Comparison of ENCODE assay signal across 8 cellular contexts in genomic region chr1:28236656-28237331, GRCh38. TPM values are rescaled to one million over a fixed set of nuclear protein-coding genes. Genes with fewer than 3 reads are reported as not detected.
DNase-seq lines count a peak whose midpoint lies in the region; ATAC-seq and TF ChIP-seq lines count a peak whose summit lies in the region.

No MANE protein-coding gene starts in this region.

- peaks cover 5 to 29% (median 10%) of the 10 kb centered on the region in 4 donors for H3K4me1 Mint-ChIP-seq in CD4-positive, CD25-positive, alpha-beta regulatory T cell

- no peak overlapping the region for H2AFZ ChIP-seq in neuron (ENCODE audit: low read depth, low read length)

- no peak overlapping the region for H3K4me3 Mint-ChIP-seq in CD4-positive, CD25-positive, alpha-beta regulatory T cell

- TF ChIP-seq CTCF in epithelial cell of proximal tubule (conservative IDR thresholded peaks at IDR 0.05; ENCODE audit: low read depth, low read length), result no peak

- ATAC-seq in CD4-positive, CD25-positive, alpha-beta regulatory T cell (ENCODE audit: low read depth in 2 of 2), result no peak
- ATAC-seq in HG02759 (IDR thresholded peaks at IDR 0.05; ENCODE audit: unreplicated experiment), result no peak
- no peak for ATAC-seq in HG02588 (IDR thresholded peaks at IDR 0.05; ENCODE audit: unreplicated experiment)

- H3K4me1 ChIP-seq in CD4-positive, CD25-positive, alpha-beta regulatory T cell (ENCODE audit: control insufficient read depth, insufficient read depth, low read length, poor library complexity, severe bottlenecking), result peaks cover 37% of the 10 kb centered on the region
- peaks cover 17% of the 10 kb centered on the region for H3K4me1 ChIP-seq in neuron (ENCODE audit: insufficient read depth, low read length)

- H3K27me3 Mint-ChIP-seq in CD4-positive, CD25-positive, alpha-beta regulatory T cell, result no peaks in the 10 kb centered on the region

- no peaks in the 10 kb centered on the region for H3K9me3 Mint-ChIP-seq in CD4-positive, CD25-positive, alpha-beta regulatory T cell

- peak overlapping the region; percentile 84 for H3K4me3 ChIP-seq in CD4-positive, CD25-positive, alpha-beta regulatory T cell (ENCODE audit: low read depth, low read length)
- H3K4me3 ChIP-seq in epithelial cell of proximal tubule (ENCODE audit: low read depth, low read length) (peak overlapping the region; percentile 99), neuron (ENCODE audit: low read length) (peak overlapping the region; percentile 62)

- peaks cover 8% of the 10 kb centered on the region for H3K36me3 Mint-ChIP-seq in CD4-positive, CD25-positive, alpha-beta regulatory T cell

- H3K27me3 ChIP-seq in CD4-positive, CD25-positive, alpha-beta regulatory T cell (ENCODE audit: control insufficient read depth, insufficient read depth, low read length), result no peaks in the 10 kb centered on the region
- H3K27me3 ChIP-seq in neuron (ENCODE audit: insufficient read depth, low read length), result no peaks in the 10 kb centered on the region

- no peak overlapping the region for H3K27ac Mint-ChIP-seq in CD4-positive, CD25-positive, alpha-beta regulatory T cell

- peak in 1 of 3 donors; percentile 25 for DNase-seq in CD4-positive, CD25-positive, alpha-beta regulatory T cell
- DNase-seq in NAMALWA (ENCODE audit: low spot score), result peak; percentile 27
- no peak for DNase-seq in epithelial cell of proximal tubule (ENCODE audit: low read depth)
- no peak for DNase-seq in putamen (ENCODE audit: low spot score)
- DNase-seq in epidermal melanocyte (ENCODE audit: insufficient read length, low spot score), result no peak

- no peaks in the 10 kb centered on the region for H3K36me3 ChIP-seq in CD4-positive, CD25-positive, alpha-beta regulatory T cell (ENCODE audit: control insufficient read depth, insufficient read depth, low read length)
- H3K36me3 ChIP-seq in neuron (ENCODE audit: insufficient read depth, low read length), result peaks cover 3% of the 10 kb centered on the region

- no peaks in the 10 kb centered on the region for H3K9me3 ChIP-seq in CD4-positive, CD25-positive, alpha-beta regulatory T cell (ENCODE audit: control insufficient read depth in 2 of 2, low read length in 2 of 2)
- H3K9me3 ChIP-seq in neuron (ENCODE audit: low read length), result no peaks in the 10 kb centered on the region

- H3K27ac ChIP-seq in CD4-positive, CD25-positive, alpha-beta regulatory T cell (ENCODE audit: insufficient read depth, low read length, poor library complexity, severe bottlenecking), result peak overlapping the region; percentile 85

RNA-seq across cellular contexts. Expression of gene ATP5IF1, which starts 0.9 kb away (rescaled TPM):
- 96.6 TPM for total RNA-seq in CD4-positive, CD25-positive, alpha-beta regulatory T cell
- polyA plus RNA-seq in CD4-positive, CD25-positive, alpha-beta regulatory T cell, result 100 to 1,000 TPM; 467 to 676 (median 604) TPM
- 235 and 505 TPM in 2 replicates for total RNA-seq in epithelial cell of proximal tubule

RNA-seq across cellular contexts. Expression of gene DNAJC8, which starts 4.0 kb away (rescaled TPM):
- 75.3 TPM for total RNA-seq in CD4-positive, CD25-positive, alpha-beta regulatory T cell
- 100 to 1,000 TPM; 152 to 181 (median 157) TPM for polyA plus RNA-seq in CD4-positive, CD25-positive, alpha-beta regulatory T cell
- total RNA-seq in epithelial cell of proximal tubule, result 105 and 120 TPM in 2 replicates

RNA-seq across cellular contexts. Expression of gene SESN2, which starts 22.5 kb away (rescaled TPM):
- 13.9 TPM for total RNA-seq in CD4-positive, CD25-positive, alpha-beta regulatory T cell
- 1 to 10 TPM; 5.0 to 8.9 (median 6.9) TPM for polyA plus RNA-seq in CD4-positive, CD25-positive, alpha-beta regulatory T cell
- total RNA-seq in epithelial cell of proximal tubule, result 15.4 and 18.5 TPM in 2 replicates
